17 cellular contexts compared by ENCODE assay signal in genomic region chr3:180188512-180189309, GRCh38.
A peak's percentile ranks its signal among the peaks of the same experiment; 100 is the strongest.
DNase-seq lines count a peak whose midpoint lies in the region; ATAC-seq lines count a peak whose summit lies in the region.
"Had no signal": no experiment of that assay in that cellular context is flagged by ENCODE, and none has a peak within 500 bp of the region (broad histone marks: within the 10 kb centered on the region; RNA-seq: fewer than 3 reads in every experiment).

No MANE protein-coding gene starts in this region.

- H3K27ac Mint-ChIP-seq in activated naive CD4-positive, alpha-beta T cell treated with anti-CD3 and anti-CD28 coated beads, Interleukin-2, amount 50 U/mL, for 72 hours: no peak overlapping the region
- H3K27ac Mint-ChIP-seq: CD4-positive, CD25-positive, alpha-beta regulatory T cell had no signal

- DNase-seq in activated naive CD4-positive, alpha-beta T cell treated with anti-CD3 and anti-CD28 coated beads, Interleukin-2, amount 50 U/mL, for 72 hours (ENCODE audit: low spot score in 2 of 2): no peak
- DNase-seq in activated naive CD4-positive, alpha-beta T cell (lab: John Stamatoyannopoulos, UW): no peak
- DNase-seq in NCI-H2107 treated with DMSO at 0.1 percent for 48 hours (lab: John Stamatoyannopoulos, UW; ENCODE audit: unreplicated experiment): no peak
- no peak for DNase-seq in NCI-H1092 (lab: John Stamatoyannopoulos, UW)
- DNase-seq: activated CD4-positive, alpha-beta T cell treated with anti-CD3 and anti-CD28 coated beads, Interleukin-2, amount 50 U/mL, for 4 hours; CD4-positive, CD25-positive, alpha-beta regulatory T cell; dermis blood vessel endothelial cell; left ventricle myocardium inferior; NK-92 treated with Interleukin-12 subunit alpha and Interleukin-12 subunit beta, amount 100 ng/mL, for 24 hours; RPMI8226; stimulated activated CD4-positive, alpha-beta T cell treated with anti-CD3 and anti-CD28 coated beads, Interleukin-15, amount 100 ng/mL, for 24 hours; stimulated activated naive CD8-positive, alpha-beta T cell treated with anti-CD3 and anti-CD28 coated beads, Interleukin-15, Interleukin-2, amounts not matched to agents 100 U/mL and 50 U/mL, for 24 hours; transverse colon had no signal

- peaks cover 0 to 4% of the 10 kb centered on the region in 2 donors for H3K9me3 Mint-ChIP-seq in activated naive CD4-positive, alpha-beta T cell treated with anti-CD3 and anti-CD28 coated beads, Interleukin-2, amount 50 U/mL, for 72 hours

- no peaks in the 10 kb centered on the region for H3K36me3 Mint-ChIP-seq in activated naive CD4-positive, alpha-beta T cell treated with anti-CD3 and anti-CD28 coated beads, Interleukin-2, amount 50 U/mL, for 72 hours
- H3K36me3 Mint-ChIP-seq: CD4-positive, CD25-positive, alpha-beta regulatory T cell had no signal

- ATAC-seq in activated naive CD4-positive, alpha-beta T cell treated with anti-CD3 and anti-CD28 coated beads, Interleukin-2, amount 50 U/mL, for 72 hours: peak; percentile 39 to 84
- ATAC-seq in GM21825 (IDR thresholded peaks at IDR 0.05; ENCODE audit: unreplicated experiment): peak; percentile 43
- peak; percentile 69 for ATAC-seq in HG03439 (IDR thresholded peaks at IDR 0.05; ENCODE audit: unreplicated experiment)
- no peak for ATAC-seq in GM21390 (IDR thresholded peaks at IDR 0.05; ENCODE audit: unreplicated experiment)
- ATAC-seq in GM18868 (IDR thresholded peaks at IDR 0.05; ENCODE audit: unreplicated experiment): no peak
- ATAC-seq: stimulated activated naive CD8-positive, alpha-beta T cell treated with anti-CD3 and anti-CD28 coated beads, Interleukin-15, Interleukin-2, amounts not matched to agents 100 U/mL and 50 U/mL, for 24 hours had no signal

Comparison
In these comparisons a context has a peak if more than half of its experiments do, and no peak if none do; other contexts are left out.
1. ATAC-seq: peak in activated naive CD4-positive, alpha-beta T cell treated with anti-CD3 and anti-CD28 coated beads, Interleukin-2, amount 50 U/mL, for 72 hours (2 of 2), GM21825 (single experiment) and HG03439 (single experiment); none in GM21390 (single experiment) and GM18868 (single experiment).